Comparison of ENCODE assay signal across 25 cellular contexts in genomic region chr3:89859738-89860137, GRCh38.
DNase-seq lines count a peak whose midpoint lies in the region; ATAC-seq and TF ChIP-seq lines count a peak whose summit lies in the region.
"Had no signal": no experiment of that assay in that cellular context is flagged by ENCODE, and none has a peak within 500 bp of the region (broad histone marks: within the 10 kb centered on the region; RNA-seq: fewer than 3 reads in every experiment).

No MANE protein-coding gene starts in this region.

- H3K9ac ChIP-seq in neural progenitor cell: no peak overlapping the region

- H3K9me3 ChIP-seq in neural progenitor cell (ENCODE audit: low read depth): no peaks in the 10 kb centered on the region
- H3K9me3 ChIP-seq: testis had no signal

- TF ChIP-seq CTCF in neural progenitor cell (IDR thresholded peaks at IDR 0.05): no peak

- DNase-seq in NCI-H1092 treated with DMSO at 0.1 percent for 48 hours (lab: John Stamatoyannopoulos, UW) (peak; percentile 91), NCI-H2081 (lab: John Stamatoyannopoulos, UW) (peak; percentile 34 to 87), NCI-H82 treated with DMSO at 0.1 percent for 48 hours (lab: John Stamatoyannopoulos, UW; ENCODE audit: unreplicated experiment) (peak; percentile 44), neural progenitor cell (ENCODE audit: low spot score) (no peak)
- no peak for DNase-seq in stimulated activated CD4-positive, alpha-beta T cell treated with anti-CD3 and anti-CD28 coated beads, Interleukin-12 subunit alpha, Interleukin-12 subunit beta, amount 100 ng/mL, for 4 hours
- DNase-seq: activated CD4-positive, alpha-beta T cell treated with anti-CD3 and anti-CD28 coated beads, Interleukin-2, amount 50 U/mL, for 48 hours; activated CD8-positive, alpha-beta memory T cell treated with anti-CD3 and anti-CD28 coated beads, Interleukin-2, amount 50 U/mL, for 48 hours; H9; hippocampal formation; KG1; left ventricle myocardium superior; MV-4-11; NCI-H2227 treated with DMSO at 0.1 percent for 48 hours; T1000; testis had no signal

- peak overlapping the region; percentile 43 for H2AFZ ChIP-seq in neural progenitor cell (replicated peaks)

- H3K4me1 Mint-ChIP-seq in neural progenitor cell: no peaks in the 10 kb centered on the region
- H3K4me1 Mint-ChIP-seq: CD14-positive monocyte; stimulated activated memory B cell treated with anti-CD40 and anti-IgM and Interleukin-4, amounts not matched to agents 10 μg/mL and 1 μg/mL and 100 μg/mL, for 72 hours had no signal

- no peak overlapping the region for H3K27ac ChIP-seq in neural progenitor cell
- H3K27ac ChIP-seq: epithelial cell of prostate, RWPE1, testis had no signal

- H3F3A ChIP-seq in neural progenitor cell (ENCODE audit: low read depth): no peaks in the 10 kb centered on the region

- no peak overlapping the region for H3K27ac Mint-ChIP-seq in neural progenitor cell
- H3K27ac Mint-ChIP-seq: activated T-helper 2 cell treated with anti-CD3 and anti-CD28 coated beads, Interferon-gamma antibody, Interleukin-2, Interleukin-4, amounts not matched to agents 10 μg/mL and 5 μg/mL and 100 μg/mL, durations not matched to agents 14 hours and 24 hours and 36 hours; CD14-positive monocyte; H9; progenitor cell of endocrine pancreas; stimulated activated memory B cell treated with anti-CD40 and anti-IgM and Interleukin-4, amounts not matched to agents 10 μg/mL and 1 μg/mL and 100 μg/mL, for 72 hours; WTC11 had no signal

- peaks cover 2% of the 10 kb centered on the region for H3K27me3 Mint-ChIP-seq in neural progenitor cell (ENCODE audit: insufficient read depth, low read depth)
- H3K27me3 Mint-ChIP-seq: brain; progenitor cell of endocrine pancreas; stimulated activated memory B cell treated with anti-CD40 and anti-IgM and Interleukin-4, amounts not matched to agents 10 μg/mL and 1 μg/mL and 100 μg/mL, for 72 hours had no signal

- H3K4me2 ChIP-seq in neural progenitor cell: no peak overlapping the region

- no peaks in the 10 kb centered on the region for H3K27me3 ChIP-seq in neural progenitor cell
- H3K27me3 ChIP-seq: testis had no signal

- H3K4me3 ChIP-seq in neural progenitor cell: no peak overlapping the region
- H3K4me3 ChIP-seq: testis had no signal

- no peaks in the 10 kb centered on the region for H3K79me2 ChIP-seq in neural progenitor cell (ENCODE audit: low read depth)

- H3K36me3 Mint-ChIP-seq in neural progenitor cell: peaks cover 2% of the 10 kb centered on the region
- H3K36me3 Mint-ChIP-seq: CD14-positive monocyte; stimulated activated memory B cell treated with anti-CD40 and anti-IgM and Interleukin-4, amounts not matched to agents 10 μg/mL and 1 μg/mL and 100 μg/mL, for 72 hours had no signal

- H3K9me3 Mint-ChIP-seq in neural progenitor cell: peaks cover 3% of the 10 kb centered on the region
- H3K9me3 Mint-ChIP-seq: H9; stimulated activated memory B cell treated with anti-CD40 and anti-IgM and Interleukin-4, amounts not matched to agents 10 μg/mL and 1 μg/mL and 100 μg/mL, for 72 hours had no signal

- ATAC-seq in HG02588 (IDR thresholded peaks at IDR 0.05; ENCODE audit: unreplicated experiment) (no peak), HG03159 (IDR thresholded peaks at IDR 0.05; ENCODE audit: unreplicated experiment) (no peak)
- ATAC-seq: left ventricle myocardium superior; stimulated activated memory B cell treated with anti-CD40 and anti-IgM and Interleukin-4, amounts not matched to agents 10 μg/mL and 1 μg/mL and 100 μg/mL, for 72 hours; WTC11 had no signal

- no peaks in the 10 kb centered on the region for H3K36me3 ChIP-seq in neural progenitor cell

- H3K4me1 ChIP-seq in neural progenitor cell: no peaks in the 10 kb centered on the region
- H3K4me1 ChIP-seq: testis had no signal

- H3K4me3 Mint-ChIP-seq in neural progenitor cell: no peak overlapping the region
- H3K4me3 Mint-ChIP-seq: brain; CD14-positive monocyte; H9; stimulated activated memory B cell treated with anti-CD40 and anti-IgM and Interleukin-4, amounts not matched to agents 10 μg/mL and 1 μg/mL and 100 μg/mL, for 72 hours; WTC11 had no signal

- no peaks in the 10 kb centered on the region for H4K20me1 ChIP-seq in neural progenitor cell (ENCODE audit: low read depth)

Comparison
In these comparisons a context has a peak if more than half of its experiments do, and no peak if none do; other contexts are left out.
1. DNase-seq: peak in NCI-H1092 treated with DMSO at 0.1 percent for 48 hours (single experiment), NCI-H2081 (2 of 2) and NCI-H82 treated with DMSO at 0.1 percent for 48 hours (single experiment); none in neural progenitor cell (single experiment) and stimulated activated CD4-positive, alpha-beta T cell treated with anti-CD3 and anti-CD28 coated beads, Interleukin-12 subunit alpha, Interleukin-12 subunit beta, amount 100 ng/mL, for 4 hours (single experiment).